13 cellular contexts compared by ENCODE assay signal in genomic region chr10:79523157-79523853, GRCh38. TPM values are rescaled to one million over a fixed set of nuclear protein-coding genes. Genes with fewer than 3 reads are reported as not detected.
A peak's percentile ranks its signal among the peaks of the same experiment; 100 is the strongest.
DNase-seq lines count a peak whose midpoint lies in the region; ATAC-seq, FAIRE-seq and TF ChIP-seq lines count a peak whose summit lies in the region.
"Not testable (repeated sequence)": the region's sequence is repeated elsewhere in the genome, so short reads cannot be mapped to it uniquely, and the experiment has no call there.
"Had no signal": no experiment of that assay in that cellular context is flagged by ENCODE, and none has a peak within 500 bp of the region (broad histone marks: within the 10 kb centered on the region; RNA-seq: fewer than 3 reads in every experiment).

No MANE protein-coding gene starts in this region.

- TF ChIP-seq CTCF in A549 (IDR thresholded peaks at IDR 0.05); WERI-Rb-1 (IDR thresholded peaks at IDR 0.05; ENCODE audit: low read depth, low read length); bronchial epithelial cell (IDR thresholded peaks at IDR 0.05; ENCODE audit: insufficient read depth, low read length, severe bottlenecking): not testable (repeated sequence)
- peak; percentile 16; the same call in 1 of the 2 replicates for TF ChIP-seq CTCF in HepG2 (CRISPR knock-in tag; IDR thresholded peaks at IDR 0.05)

- H3K4me1 ChIP-seq in A549; HepG2 (ENCODE audit: insufficient read depth, low read length): not testable (repeated sequence)

- not testable (repeated sequence) for H3K36me3 ChIP-seq in WERI-Rb-1; bronchial epithelial cell (ENCODE audit: control insufficient read depth, insufficient read depth, low read length); HepG2 (replicated peaks in 1 of 2; ENCODE audit: control insufficient read depth in 1 of 2, insufficient read depth in 2 of 2, low read length in 2 of 2)

- WGBS in A549 (ENCODE audit: missing lambda C conversion rate): 52% methylated on average over 6 of the region's 13 CpGs
- 14% methylated on average over 10 of the region's 13 CpGs for WGBS in HepG2 (ENCODE audit: low lambda C conversion rate)

- H3K36me3 Mint-ChIP-seq in stimulated activated effector memory CD8-positive, alpha-beta T cell treated with anti-CD3 and anti-CD28 coated beads, Interleukin-12 subunit alpha, Interleukin-12 subunit beta, amount 100 ng/mL, for 72 hours: not testable (repeated sequence)

- not testable (repeated sequence) for DNase-seq in A549 (ENCODE audit: low read depth in 1 of 2, low spot score in 1 of 2); HTR-8/SVneo (ENCODE audit: insufficient read length, low spot score); bronchial epithelial cell (ENCODE audit: low read depth); stimulated activated effector memory CD8-positive, alpha-beta T cell treated with anti-CD3 and anti-CD28 coated beads, Interleukin-12 subunit alpha, Interleukin-12 subunit beta, amount 100 ng/mL, for 72 hours (ENCODE audit: low spot score in 2 of 2); urothelium cell line (ENCODE audit: low spot score)
- DNase-seq in WERI-Rb-1 (peak; percentile 18), HepG2 (ENCODE audit: low spot score) (peak; percentile 43)

- not testable (repeated sequence) for H3K79me2 ChIP-seq in HepG2 (ENCODE audit: insufficient read depth, low read length)

- POLR2A ChIA-PET in A549 (lab: Yijun Ruan, JAX); HepG2 (lab: Yijun Ruan, JAX): not testable (repeated sequence)

- not testable (repeated sequence) for H3K4me1 Mint-ChIP-seq in stimulated activated effector memory CD8-positive, alpha-beta T cell treated with anti-CD3 and anti-CD28 coated beads, Interleukin-12 subunit alpha, Interleukin-12 subunit beta, amount 100 ng/mL, for 72 hours

- H3K9me3 Mint-ChIP-seq in stimulated activated effector memory CD8-positive, alpha-beta T cell treated with anti-CD3 and anti-CD28 coated beads, Interleukin-12 subunit alpha, Interleukin-12 subunit beta, amount 100 ng/mL, for 72 hours: not testable (repeated sequence)

- not testable (repeated sequence) for H3K9ac ChIP-seq in HepG2 (ENCODE audit: insufficient read depth, low read depth, low read length)

- ATAC-seq in A549: peak; percentile 57 to 70; a peak in 5 of 6 replicates
- peak; percentile 99 for ATAC-seq in HepG2
- ATAC-seq in stimulated activated effector memory CD8-positive, alpha-beta T cell treated with anti-CD3 and anti-CD28 coated beads, Interleukin-12 subunit alpha, Interleukin-12 subunit beta, amount 100 ng/mL, for 72 hours: peak; percentile 9

- not testable (repeated sequence) for TF ChIP-seq EP300 in A549 (IDR thresholded peaks at IDR 0.05); HepG2 (IDR thresholded peaks at IDR 0.05; ENCODE audit: low read depth in 2 of 2, low read length in 2 of 2); HepG2 (CRISPR knock-in tag; IDR thresholded peaks at IDR 0.05; ENCODE audit: borderline replicate concordance)

- not testable (repeated sequence) for H3K27ac Mint-ChIP-seq in stimulated activated effector memory CD8-positive, alpha-beta T cell treated with anti-CD3 and anti-CD28 coated beads, Interleukin-12 subunit alpha, Interleukin-12 subunit beta, amount 100 ng/mL, for 72 hours

- not testable (repeated sequence) for H3K4me2 ChIP-seq in A549; HepG2 (ENCODE audit: low read depth, low read length)

- not testable (repeated sequence) for FAIRE-seq in A549 (lab: Jason Lieb, UNC)
- FAIRE-seq in HTR-8/SVneo (lab: Jason Lieb, UNC): peak; percentile 62
- FAIRE-seq in bronchial epithelial cell (lab: Jason Lieb, UNC): peak; percentile 83
- peak; percentile 88 for FAIRE-seq in HepG2 (lab: Jason Lieb, UNC)
- peak; percentile 93 for FAIRE-seq in urothelium cell line (lab: Jason Lieb, UNC)

- H3K4me3 ChIP-seq in A549; WERI-Rb-1 (ENCODE audit: low read depth, low read length); bronchial epithelial cell (ENCODE audit: low read depth, low read length); HepG2 (replicated peaks in 1 of 3; ENCODE audit: insufficient read depth in 1 of 3, low read depth in 2 of 3, low read length in 3 of 3): not testable (repeated sequence)

- not testable (repeated sequence) for TF ChIP-seq RAD21 in A549 (conservative IDR thresholded peaks at IDR 0.05 in 1 of 2, IDR thresholded peaks at IDR 0.05 in 1 of 2); HepG2 (CRISPR knock-in tag; IDR thresholded peaks at IDR 0.05)

- not testable (repeated sequence) for BruUV-seq in HepG2 (replicated peaks; lab: Mats Ljungman, UMichigan)

- H3K4me3 Mint-ChIP-seq in stimulated activated effector memory CD8-positive, alpha-beta T cell treated with anti-CD3 and anti-CD28 coated beads, Interleukin-12 subunit alpha, Interleukin-12 subunit beta, amount 100 ng/mL, for 72 hours: not testable (repeated sequence)

- CTCF ChIA-PET in A549 (lab: Yijun Ruan, JAX); HepG2 (lab: Yijun Ruan, JAX; ENCODE audit: low intra/inter-chr PET ratio, low total read pairs): not testable (repeated sequence)

- H3K27me3 ChIP-seq in WERI-Rb-1 (ENCODE audit: insufficient read depth, low read depth, severe bottlenecking); bronchial epithelial cell (ENCODE audit: control insufficient read depth, insufficient read depth, low read length); HepG2 (ENCODE audit: control insufficient read depth in 1 of 2, insufficient read depth in 2 of 2, low read length in 2 of 2): not testable (repeated sequence)

- in situ Hi-C loops in HepG2 (cut with HindIII; ENCODE audit: extremely low pct_ligation_motif_present, low pct_unique_long_range_greater_than_20kb): not testable (repeated sequence)

- intact Hi-C loops in HepG2 (cut with micrococcal nuclease; ENCODE audit: unreplicated experiment): not testable (repeated sequence)

- H4K20me1 ChIP-seq in HepG2 (ENCODE audit: insufficient read depth, low read length): not testable (repeated sequence)

- not testable (repeated sequence) for H2AFZ ChIP-seq in HepG2 (ENCODE audit: low read length)

- not testable (repeated sequence) for TF ChIP-seq POLR2A in A549 (IDR thresholded peaks at IDR 0.05; ENCODE audit: low read length); HepG2 (IDR thresholded peaks at IDR 0.05; ENCODE audit: insufficient read depth in 1 of 2, low read depth in 2 of 2, low read length in 2 of 2)

- H3K9me3 ChIP-seq in A549; WERI-Rb-1 (ENCODE audit: severe bottlenecking); HepG2 (ENCODE audit: low read length): not testable (repeated sequence)

- not testable (repeated sequence) for H3K27ac ChIP-seq in A549; WERI-Rb-1; HepG2 (ENCODE audit: extremely low read length, insufficient read depth, low read length)

RNA-seq across cellular contexts. Expression of gene EIF5AL1, which starts 11.0 kb away (rescaled TPM):
- polyA plus RNA-seq in A549 (2011; rRNA removed) (1.7 and 2.7 TPM in 2 replicates), A549 (2017; fragmentation: RNase III; extraction: RNeasy Plus Mini Kit Qiagen cat#74134 plus additional on column Dnase treatment) (1.5 to 5.7 TPM (median 4.1 TPM) in 3 replicates), HepG2 (2011; rRNA removed) (0.34 and 0.50 TPM in 2 replicates)
- polyA plus RNA-seq in A549 (2012; cell fraction: cytosol; rRNA removed): 0.66 TPM in 2 replicates
- polyA plus RNA-seq in A549 (2012; cell fraction: nucleus; rRNA removed): 1.2 and 1.4 TPM in 2 replicates
- 0.87 and 1.3 TPM in 2 replicates for polyA minus RNA-seq in A549 (2011; rRNA and poly(A)+ RNA removed)
- total RNA-seq in bronchial epithelial cell (0.26 TPM in 2 replicates), HepG2 (2016; rRNA removed; fragmentation: Illumina TruSeq; extraction: Trizol) (0.14 and 0.22 TPM in 2 replicates)
- 0.18 and 0.20 TPM in 2 replicates for total RNA-seq in HepG2 (2016; cell fraction: cytosol; rRNA removed; fragmentation: Illumina TruSeq; extraction: Trizol; ENCODE audit: low read depth)
- total RNA-seq in HepG2 (2016; cell fraction: insoluble cytoplasmic fraction; rRNA removed; fragmentation: Illumina TruSeq; extraction: Trizol): 0.15 TPM in 2 replicates
- 0.09 and 0.10 TPM in 2 replicates for total RNA-seq in HepG2 (2016; cell fraction: membrane; rRNA removed; fragmentation: Illumina TruSeq; extraction: Trizol)
- total RNA-seq in HepG2 (2016; cell fraction: nucleus; rRNA removed; fragmentation: Illumina TruSeq; extraction: Trizol): not detected in 2 replicates
- polyA plus RNA-seq in HepG2 (2011; cell fraction: cytosol; rRNA removed): 0.42 and 1.0 TPM in 2 replicates
- polyA plus RNA-seq in HepG2 (2011; cell fraction: nucleus; rRNA removed): 0.10 and 0.28 TPM in 2 replicates
- 1.0 and 1.3 TPM in 2 replicates for polyA plus RNA-seq in HepG2 (2012)
- polyA plus RNA-seq in HepG2 (2016; cell fraction: cytosol; fragmentation: Illumina TruSeq; extraction: Trizol; ENCODE audit: low read depth): 0.35 and 0.40 TPM in 2 replicates
- polyA plus RNA-seq in HepG2 (2016; cell fraction: insoluble cytoplasmic fraction; fragmentation: Illumina TruSeq; extraction: Trizol; ENCODE audit: low read depth): 0.53 and 0.80 TPM in 2 replicates
- polyA plus RNA-seq in HepG2 (2016; cell fraction: membrane; fragmentation: Illumina TruSeq; extraction: Trizol; ENCODE audit: low read depth): 0.42 and 0.56 TPM in 2 replicates
- 0.33 and 0.45 TPM in 2 replicates for polyA plus RNA-seq in HepG2 (2016; cell fraction: nucleus; fragmentation: Illumina TruSeq; extraction: Trizol; ENCODE audit: insufficient read depth, low read depth)
- polyA minus RNA-seq in HepG2 (2011; rRNA and poly(A)+ RNA removed; ENCODE audit: low replicate concordance): 0.14 and 0.80 TPM in 2 replicates
- polyA minus RNA-seq in HepG2 (2011; cell fraction: cytosol; rRNA and poly(A)+ RNA removed): 0.26 and 0.30 TPM in 2 replicates
- 0.12 and 0.13 TPM in 2 replicates for polyA minus RNA-seq in HepG2 (2011; cell fraction: nucleus; rRNA and poly(A)+ RNA removed)

RNA-seq across cellular contexts. Expression of gene SFTPA2, which starts 36.9 kb away (rescaled TPM):
- polyA plus RNA-seq in A549 (2011; rRNA removed): not detected in 2 replicates
- polyA plus RNA-seq in A549 (2012; cell fraction: cytosol; rRNA removed): not detected in 2 replicates
- not detected in 2 replicates for polyA plus RNA-seq in A549 (2012; cell fraction: nucleus; rRNA removed)
- not detected in 3 replicates for polyA plus RNA-seq in A549 (2017; fragmentation: RNase III; extraction: RNeasy Plus Mini Kit Qiagen cat#74134 plus additional on column Dnase treatment)
- polyA minus RNA-seq in A549 (2011; rRNA and poly(A)+ RNA removed): not detected in 2 replicates
- total RNA-seq in bronchial epithelial cell: not detected in 2 replicates
- not detected in 2 replicates for total RNA-seq in HepG2 (2016; rRNA removed; fragmentation: Illumina TruSeq; extraction: Trizol)
- not detected in 2 replicates for total RNA-seq in HepG2 (2016; cell fraction: cytosol; rRNA removed; fragmentation: Illumina TruSeq; extraction: Trizol; ENCODE audit: low read depth)
- not detected in 2 replicates for total RNA-seq in HepG2 (2016; cell fraction: insoluble cytoplasmic fraction; rRNA removed; fragmentation: Illumina TruSeq; extraction: Trizol)
- not detected in 2 replicates for total RNA-seq in HepG2 (2016; cell fraction: membrane; rRNA removed; fragmentation: Illumina TruSeq; extraction: Trizol)
- total RNA-seq in HepG2 (2016; cell fraction: nucleus; rRNA removed; fragmentation: Illumina TruSeq; extraction: Trizol): not detected in 2 replicates
- polyA plus RNA-seq in HepG2 (2011; rRNA removed): 0.04 and 0.07 TPM in 2 replicates
- polyA plus RNA-seq in HepG2 (2011; cell fraction: cytosol; rRNA removed): 0.03 TPM in 1 of 2 replicates, not detected in the other
- 0.18 and 0.31 TPM in 2 replicates for polyA plus RNA-seq in HepG2 (2011; cell fraction: nucleus; rRNA removed)
- 0.07 TPM in 1 of 2 replicates, not detected in the other for polyA plus RNA-seq in HepG2 (2012)
- polyA plus RNA-seq in HepG2 (2016; cell fraction: cytosol; fragmentation: Illumina TruSeq; extraction: Trizol; ENCODE audit: low read depth): not detected in 2 replicates
- not detected in 2 replicates for polyA plus RNA-seq in HepG2 (2016; cell fraction: insoluble cytoplasmic fraction; fragmentation: Illumina TruSeq; extraction: Trizol; ENCODE audit: low read depth)
- polyA plus RNA-seq in HepG2 (2016; cell fraction: membrane; fragmentation: Illumina TruSeq; extraction: Trizol; ENCODE audit: low read depth): not detected in 2 replicates
- polyA plus RNA-seq in HepG2 (2016; cell fraction: nucleus; fragmentation: Illumina TruSeq; extraction: Trizol; ENCODE audit: insufficient read depth, low read depth): not detected in 2 replicates
- polyA minus RNA-seq in HepG2 (2011; rRNA and poly(A)+ RNA removed; ENCODE audit: low replicate concordance): not detected in 2 replicates
- polyA minus RNA-seq in HepG2 (2011; cell fraction: cytosol; rRNA and poly(A)+ RNA removed): not detected in 2 replicates
- 0.87 TPM in 1 of 2 replicates, not detected in the other for polyA minus RNA-seq in HepG2 (2011; cell fraction: nucleus; rRNA and poly(A)+ RNA removed)
- total RNA-seq: A673; CD4-positive, alpha-beta memory T cell; Daoy; H7 had no signal
- polyA plus RNA-seq: AG04450; CD14-positive monocyte; CD4-positive, alpha-beta memory T cell had no signal

Comparison
In these comparisons a context has a peak if more than half of its experiments do, and no peak if none do; other contexts are left out.
1. ATAC-seq: peak in every context shown above with its lines; median percentile 99 in HepG2; 64 in A549; 9 in stimulated activated effector memory CD8-positive, alpha-beta T cell treated with anti-CD3 and anti-CD28 coated beads, Interleukin-12 subunit alpha, Interleukin-12 subunit beta, amount 100 ng/mL, for 72 hours.